1 cellular context compared by ENCODE assay signal in the genomic region with DNA sequence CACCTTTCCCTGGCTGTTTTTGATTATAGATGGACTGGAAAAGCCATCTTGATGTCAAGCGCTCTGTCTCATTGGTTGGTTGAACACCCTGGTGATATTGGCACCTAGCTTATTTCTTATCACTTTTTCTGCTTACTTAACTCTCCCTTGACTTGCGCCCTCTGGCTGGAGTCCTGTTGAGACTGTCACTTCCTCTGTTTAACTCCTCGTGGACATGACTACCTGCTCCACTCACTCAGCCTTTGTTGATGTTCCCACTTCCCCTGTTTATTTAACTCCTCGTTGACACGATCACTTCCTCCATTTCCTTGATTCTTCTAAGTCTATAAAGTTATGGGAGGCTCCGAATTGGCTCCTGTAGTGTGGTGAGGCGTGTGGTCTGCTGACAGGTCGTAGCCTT. TPM values are rescaled to one million over a fixed set of nuclear protein-coding genes. Genes with fewer than 3 reads are reported as not detected.
"Had no signal": no experiment of that assay in that cellular context is flagged by ENCODE, and none has a peak within 500 bp of the region (broad histone marks: within the 10 kb centered on the region; RNA-seq: fewer than 3 reads in every experiment).

No MANE protein-coding gene starts in this region.

RNA-seq across cellular contexts. Expression of a gene that starts 43.0 kb away (rescaled TPM):
- polyA plus RNA-seq: immature natural killer cell had no signal
